ENCODE assay signal across 1 cellular context in genomic region chr7:108103566-108104298, GRCh38.
TF ChIP-seq lines count a peak whose summit lies in the region.

No MANE protein-coding gene starts in this region.

TF ChIP-seq in K562, 482 proteins besides CTCF, POLR2A, EP300 and RAD21 (continued from another document and continues in another):
- no peak for TF ChIP-seq AFF1 (IDR thresholded peaks at IDR 0.05; ENCODE audit: low read depth in 1 of 2, partially characterized antibody in 2 of 2)
- no peak for TF ChIP-seq TCF7 (IDR thresholded peaks at IDR 0.05; ENCODE audit: borderline replicate concordance)
- TF ChIP-seq GABPA (tag; conservative IDR thresholded peaks at IDR 0.05; ENCODE audit: low read depth) = no peak
- no peak for TF ChIP-seq TRIM25 (IDR thresholded peaks at IDR 0.05; ENCODE audit: borderline replicate concordance)
- no peak for TF ChIP-seq ZFP36 (IDR thresholded peaks at IDR 0.05; ENCODE audit: low read depth, low read length, partially characterized antibody)
- peak; percentile 46; the same call in 1 of the 2 replicates for TF ChIP-seq NFRKB (IDR thresholded peaks at IDR 0.05; ENCODE audit: low read depth)
- no peak for TF ChIP-seq EWSR1 (IDR thresholded peaks at IDR 0.05; ENCODE audit: borderline replicate concordance, low read depth, partially characterized antibody)
- TF ChIP-seq MYC (IDR thresholded peaks at IDR 0.05; ENCODE audit: low read depth, low read length) = no peak; the same call in 1 of the 2 replicates
- no peak for TF ChIP-seq MYC (CRISPR knock-in tag; IDR thresholded peaks at IDR 0.05; ENCODE audit: borderline replicate concordance, low read depth)
- TF ChIP-seq CXXC5 (CRISPR knock-in tag; IDR thresholded peaks at IDR 0.05) = peak; percentile 24; the same call in 1 of the 2 replicates
- no peak for TF ChIP-seq ZNF277 (CRISPR knock-in tag; IDR thresholded peaks at IDR 0.05; ENCODE audit: borderline replicate concordance)
- TF ChIP-seq DLX4 (CRISPR knock-in tag; IDR thresholded peaks at IDR 0.05) = no peak
- TF ChIP-seq MBD1 (CRISPR knock-in tag; IDR thresholded peaks at IDR 0.05) = no peak
- no peak for TF ChIP-seq ZNF232 (CRISPR knock-in tag; IDR thresholded peaks at IDR 0.05)
- no peak for TF ChIP-seq NCOA4 (IDR thresholded peaks at IDR 0.05; ENCODE audit: partially characterized antibody)
- no peak for TF ChIP-seq U2AF1 (optimal IDR thresholded peaks at IDR 0.05; ENCODE audit: low read depth, low read length)
- TF ChIP-seq ZNF146 (CRISPR knock-in tag; IDR thresholded peaks at IDR 0.05; ENCODE audit: unreplicated experiment) = no peak
- TF ChIP-seq CGGBP1 (CRISPR knock-in tag; IDR thresholded peaks at IDR 0.05) = no peak
- TF ChIP-seq ZNF668 (CRISPR knock-in tag; IDR thresholded peaks at IDR 0.05) = no peak
- TF ChIP-seq PHTF2 (CRISPR knock-in tag; IDR thresholded peaks at IDR 0.05) = no peak
- no peak for TF ChIP-seq NR3C1 (CRISPR knock-in tag; IDR thresholded peaks at IDR 0.05)
- peak; percentile 48 for TF ChIP-seq ZNF766 (CRISPR knock-in tag; conservative IDR thresholded peaks at IDR 0.05)
- TF ChIP-seq ZNF512 (tag; IDR thresholded peaks at IDR 0.05) = no peak
- no peak for TF ChIP-seq RBM22 (IDR thresholded peaks at IDR 0.05; ENCODE audit: low read depth, low read length, poor library complexity, severe bottlenecking)
- no peak for TF ChIP-seq HSF4 (CRISPR knock-in tag; IDR thresholded peaks at IDR 0.05; ENCODE audit: borderline replicate concordance)
- TF ChIP-seq NFIX (CRISPR knock-in tag; IDR thresholded peaks at IDR 0.05; ENCODE audit: low read depth) = no peak
- TF ChIP-seq FOXP1 (CRISPR knock-in tag; IDR thresholded peaks at IDR 0.05) = no peak
- peak; percentile 80; the same call in 1 of the 2 replicates for TF ChIP-seq JUND (IDR thresholded peaks at IDR 0.05; ENCODE audit: borderline replicate concordance, low read depth, low read length)
- TF ChIP-seq JUND (tag; IDR thresholded peaks at IDR 0.05; ENCODE audit: borderline replicate concordance, low read depth, low read length) = peak; percentile 81
- no peak; the same call in 1 of the 2 replicates for TF ChIP-seq BACH1 (tag; IDR thresholded peaks at IDR 0.05)
- no peak for TF ChIP-seq TCF15 (CRISPR knock-in tag; IDR thresholded peaks at IDR 0.05)
- no peak for TF ChIP-seq ZNF133 (CRISPR knock-in tag; IDR thresholded peaks at IDR 0.05)
- TF ChIP-seq ZNF644 (tag; IDR thresholded peaks at IDR 0.05; ENCODE audit: low read depth) = 0 out of 2 replicates have a peak, but pooled peaks have one; percentile 49
- TF ChIP-seq RAD51 (IDR thresholded peaks at IDR 0.05; ENCODE audit: borderline replicate concordance, low read depth) = no peak
- TF ChIP-seq SNAPC5 (CRISPR knock-in tag; IDR thresholded peaks at IDR 0.05) = no peak
- TF ChIP-seq E2F6 (IDR thresholded peaks at IDR 0.05; ENCODE audit: borderline replicate concordance in 1 of 2, extremely low read depth in 1 of 2, insufficient read depth in 1 of 2, insufficient read length in 1 of 2, low read depth in 1 of 2, low read length in 1 of 2, poor library complexity in 1 of 2, severe bottlenecking in 1 of 2) = peak in 1 of 2 experiments; percentile 35
- TF ChIP-seq HDAC1 (IDR thresholded peaks at IDR 0.05) = no peak; a peak in 1 of 4 replicates
- TF ChIP-seq NRF1 (conservative IDR thresholded peaks at IDR 0.05 in 1 of 2, IDR thresholded peaks at IDR 0.05 in 1 of 2) = no peak; a peak in 1 of 4 replicates
- no peak for TF ChIP-seq AFF4 (CRISPR knock-in tag; IDR thresholded peaks at IDR 0.05)
